ENCODE assay signal across 9 cellular contexts in the genomic region with DNA sequence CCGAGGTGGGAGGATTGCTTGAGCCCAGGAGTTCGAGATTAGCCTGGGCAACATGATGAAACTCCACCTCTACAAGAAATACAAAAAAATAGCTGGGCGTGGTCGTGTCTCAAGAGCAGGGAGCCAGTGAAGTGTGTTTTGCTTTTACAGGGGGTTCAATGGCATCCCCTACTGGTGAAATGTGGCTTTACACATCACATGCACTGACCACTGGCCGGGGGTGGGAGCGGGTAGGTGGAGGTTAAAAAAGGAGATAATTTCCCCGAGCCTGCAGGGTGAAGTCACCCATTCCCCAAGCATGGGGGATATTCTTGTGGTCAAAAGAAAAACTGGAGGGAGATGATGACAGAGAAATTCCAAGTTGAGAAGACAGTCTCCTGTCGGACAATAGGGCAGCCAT.
DNase-seq lines count a peak whose midpoint lies in the region; ATAC-seq and TF ChIP-seq lines count a peak whose summit lies in the region.
"Had no signal": no experiment of that assay in that cellular context is flagged by ENCODE, and none has a peak within 500 bp of the region (broad histone marks: within the 10 kb centered on the region; RNA-seq: fewer than 3 reads in every experiment).

No MANE protein-coding gene starts in this region.

- ATAC-seq in stimulated activated effector memory CD8-positive, alpha-beta T cell treated with anti-CD3 and anti-CD28 coated beads, Interleukin-12 subunit alpha, Interleukin-12 subunit beta, amount 100 ng/mL, for 72 hours, result no peak
- ATAC-seq in HG02938 (IDR thresholded peaks at IDR 0.05; ENCODE audit: unreplicated experiment), result no peak

- H3K4me1 Mint-ChIP-seq in stimulated activated effector memory CD8-positive, alpha-beta T cell treated with anti-CD3 and anti-CD28 coated beads, Interleukin-12 subunit alpha, Interleukin-12 subunit beta, amount 100 ng/mL, for 72 hours, result no peaks in the 10 kb centered on the region

- intact Hi-C loops in esophagus squamous epithelium (cut with DNase I) (no loop called here), sigmoid colon (cut with DNase I) (no loop called here)

- H3K36me3 ChIP-seq in esophagus squamous epithelium, result peaks cover 0 to 77% (median 4%) of the 10 kb centered on the region in 3 donors
- no peaks in the 10 kb centered on the region for H3K36me3 ChIP-seq in sigmoid colon

- TF ChIP-seq CTCF in esophagus squamous epithelium (IDR thresholded peaks at IDR 0.05) (peak in 4 of 6 experiments; percentile 19 to 47 (median 22)), sigmoid colon (IDR thresholded peaks at IDR 0.05) (peak in 1 of 4 experiments; percentile 12)

- H3K4me1 ChIP-seq in esophagus squamous epithelium (no peaks in the 10 kb centered on the region), sigmoid colon (no peaks in the 10 kb centered on the region)

- TF ChIP-seq POLR2A in esophagus squamous epithelium (IDR thresholded peaks at IDR 0.05), result no peak
- TF ChIP-seq POLR2A in sigmoid colon (IDR thresholded peaks at IDR 0.05), result no peak

- no peak for TF ChIP-seq EP300 in sigmoid colon (IDR thresholded peaks at IDR 0.05)

- H3K9me3 ChIP-seq in esophagus squamous epithelium, result peaks cover 0 to 8% (median 0%) of the 10 kb centered on the region in 3 donors
- peaks cover 0 to 5% (median 0%) of the 10 kb centered on the region in 4 donors for H3K9me3 ChIP-seq in sigmoid colon

- H3K27me3 ChIP-seq in esophagus squamous epithelium, result no peaks in the 10 kb centered on the region
- no peaks in the 10 kb centered on the region for H3K27me3 ChIP-seq in sigmoid colon

- H3K27ac ChIP-seq in esophagus squamous epithelium (no peak overlapping the region), sigmoid colon (no peak overlapping the region)
- H3K27ac ChIP-seq: SK-N-MC had no signal

- DNase-seq in A172 (ENCODE audit: low spot score) (peak; percentile 13), EH (ENCODE audit: low read depth) (peak; percentile 7), NCI-H748 (lab: John Stamatoyannopoulos, UW; ENCODE audit: unreplicated experiment) (peak; percentile 57), esophagus squamous epithelium (lab: John Stamatoyannopoulos, UW) (no peak), sigmoid colon (no peak)
- DNase-seq in activated CD8-positive, alpha-beta memory T cell treated with anti-CD3 and anti-CD28 coated beads, Interleukin-2, amount 50 U/mL, for 4 hours, result no peak
- no peak for DNase-seq in stimulated activated effector memory CD8-positive, alpha-beta T cell treated with anti-CD3 and anti-CD28 coated beads, Interleukin-12 subunit alpha, Interleukin-12 subunit beta, amount 100 ng/mL, for 72 hours (ENCODE audit: low spot score in 2 of 2)

- no peak overlapping the region for H3K4me3 ChIP-seq in esophagus squamous epithelium
- no peak overlapping the region for H3K4me3 ChIP-seq in sigmoid colon
- H3K4me3 ChIP-seq: SK-N-MC had no signal

- H3K9me3 Mint-ChIP-seq in stimulated activated effector memory CD8-positive, alpha-beta T cell treated with anti-CD3 and anti-CD28 coated beads, Interleukin-12 subunit alpha, Interleukin-12 subunit beta, amount 100 ng/mL, for 72 hours, result no peaks in the 10 kb centered on the region

- no peak overlapping the region for H3K4me3 Mint-ChIP-seq in stimulated activated effector memory CD8-positive, alpha-beta T cell treated with anti-CD3 and anti-CD28 coated beads, Interleukin-12 subunit alpha, Interleukin-12 subunit beta, amount 100 ng/mL, for 72 hours

- 60 to 74% methylated on average over 8 of the region's 8 CpGs for WGBS in esophagus squamous epithelium, 2 donors
- 47 to 65% methylated on average over 8 of the region's 8 CpGs for WGBS in sigmoid colon, 2 donors

- H3K36me3 Mint-ChIP-seq in stimulated activated effector memory CD8-positive, alpha-beta T cell treated with anti-CD3 and anti-CD28 coated beads, Interleukin-12 subunit alpha, Interleukin-12 subunit beta, amount 100 ng/mL, for 72 hours, result no peaks in the 10 kb centered on the region

- H3K27ac Mint-ChIP-seq in stimulated activated effector memory CD8-positive, alpha-beta T cell treated with anti-CD3 and anti-CD28 coated beads, Interleukin-12 subunit alpha, Interleukin-12 subunit beta, amount 100 ng/mL, for 72 hours, result no peak overlapping the region

Comparison
In these comparisons a context has a peak if more than half of its experiments do, and no peak if none do; other contexts are left out.
1. DNase-seq: peak in A172 (single experiment), EH (single experiment) and NCI-H748 (single experiment); none in esophagus squamous epithelium (single experiment), sigmoid colon (single experiment), activated CD8-positive, alpha-beta memory T cell treated with anti-CD3 and anti-CD28 coated beads, Interleukin-2, amount 50 U/mL, for 4 hours (single experiment) and stimulated activated effector memory CD8-positive, alpha-beta T cell treated with anti-CD3 and anti-CD28 coated beads, Interleukin-12 subunit alpha, Interleukin-12 subunit beta, amount 100 ng/mL, for 72 hours (0 of 2).